15 cellular contexts compared by ENCODE assay signal in genomic region chr10:102397222-102398171, GRCh38. TPM values are rescaled to one million over a fixed set of nuclear protein-coding genes. Genes with fewer than 3 reads are reported as not detected.
DNase-seq lines count a peak whose midpoint lies in the region; ATAC-seq and TF ChIP-seq lines count a peak whose summit lies in the region.
"Had no signal": no experiment of that assay in that cellular context is flagged by ENCODE, and none has a peak within 500 bp of the region (broad histone marks: within the 10 kb centered on the region; RNA-seq: fewer than 3 reads in every experiment).

No MANE protein-coding gene starts in this region.

- no peaks in the 10 kb centered on the region for H3F3A ChIP-seq in Loucy (ENCODE audit: low read depth)

- CTCF ChIA-PET in activated CD4-positive, alpha-beta T cell treated with anti-CD3 and anti-CD28 coated beads, Interleukin-2, amount 10 ng/mL, durations not matched to agents 7 days and 5 days (lab: Charles Lee) = interaction anchor here (0.6 to 9.2 kb wide), 15 partner anchors 9 to 266 kb away, joined by 3 to 118 read pairs (median 4); partner anchors contain the start of genes ELOVL3, FBXL15 and PPRC1

- no peaks in the 10 kb centered on the region for H3K9me3 Mint-ChIP-seq in activated CD4-positive, alpha-beta T cell treated with anti-CD3 and anti-CD28 coated beads, Interleukin-2, amount 10 ng/mL, durations not matched to agents 7 days and 5 days
- H3K9me3 Mint-ChIP-seq: GM23338 had no signal

- peak overlapping the region; percentile 71 for H3K27ac Mint-ChIP-seq in activated CD4-positive, alpha-beta T cell treated with anti-CD3 and anti-CD28 coated beads, Interleukin-2, amount 10 ng/mL, durations not matched to agents 7 days and 5 days
- H3K27ac Mint-ChIP-seq: GM23338 had no signal

- no peaks in the 10 kb centered on the region for H3K27me3 Mint-ChIP-seq in activated CD4-positive, alpha-beta T cell treated with anti-CD3 and anti-CD28 coated beads, Interleukin-2, amount 10 ng/mL, durations not matched to agents 7 days and 5 days

- DNase-seq in activated CD4-positive, alpha-beta T cell treated with anti-CD3 and anti-CD28 coated beads, Interleukin-2, amount 10 ng/mL, durations not matched to agents 7 days and 5 days = no peak
- DNase-seq in activated CD4-positive, alpha-beta T cell treated with anti-CD3 and anti-CD28 coated beads for 48 hours = no peak
- DNase-seq in breast epithelium (ENCODE audit: low spot score in 2 of 2) (no peak), psoas muscle (no peak), DMS 273 (lab: John Stamatoyannopoulos, UW; ENCODE audit: unreplicated experiment) (no peak), LoVo (ENCODE audit: low spot score) (no peak)
- DNase-seq: ACHN; activated CD4-positive, alpha-beta T cell treated with anti-CD3 and anti-CD28 coated beads, Interleukin-2, amount 50 U/mL, for 48 hours; brain microvascular endothelial cell; EL; erythroblast; stimulated activated CD8-positive, alpha-beta memory T cell treated with anti-CD3 and anti-CD28 coated beads, Interleukin-4, amount 100 ng/mL, for 48 hours had no signal

- H3K9me2 ChIP-seq in Loucy (replicated peaks; ENCODE audit: low read depth, low read length) = no peaks in the 10 kb centered on the region

- H2AFZ ChIP-seq in Loucy (ENCODE audit: low read length) = no peak overlapping the region
- H2AFZ ChIP-seq: GM23338 had no signal

- no peak overlapping the region for H3K9ac ChIP-seq in Loucy (ENCODE audit: low read depth, low read length, poor library complexity, severe bottlenecking)

- 93 to 94% (median 93%) methylated on average over 14 of the region's 14 CpGs for WGBS in psoas muscle, 3 donors

- H3K4me3 ChIP-seq in Loucy (ENCODE audit: low read length, poor library complexity, severe bottlenecking) = no peak overlapping the region
- no peak overlapping the region for H3K4me3 ChIP-seq in breast epithelium
- H3K4me3 ChIP-seq in psoas muscle = peak overlapping the region; percentile 75

- TF ChIP-seq POLR2A in breast epithelium (IDR thresholded peaks at IDR 0.05) = no peak

- H3K9me3 ChIP-seq in Loucy (ENCODE audit: insufficient read depth, low read depth, low read length) (no peaks in the 10 kb centered on the region), breast epithelium (no peaks in the 10 kb centered on the region), psoas muscle (no peaks in the 10 kb centered on the region)

- POLR2A ChIA-PET in activated CD4-positive, alpha-beta T cell treated with anti-CD3 and anti-CD28 coated beads, Interleukin-2, amount 10 ng/mL, durations not matched to agents 7 days and 5 days (lab: Charles Lee) = interaction anchor here (1.0 kb wide), 1 partner anchor 152 kb away, joined by 3 read pairs; the partner anchor contains the start of gene GBF1

- no peaks in the 10 kb centered on the region for H3K27me3 ChIP-seq in Loucy (ENCODE audit: insufficient read depth, low read length, poor library complexity, severe bottlenecking)
- H3K27me3 ChIP-seq in breast epithelium = no peaks in the 10 kb centered on the region
- H3K27me3 ChIP-seq in psoas muscle (ENCODE audit: insufficient read depth in 3 of 3, low read length in 2 of 3) = no peaks in the 10 kb centered on the region
- H3K27me3 ChIP-seq: brain microvascular endothelial cell had no signal

- peak overlapping the region; percentile 96 to 97 for H3K27ac ChIP-seq in breast epithelium
- H3K27ac ChIP-seq in psoas muscle = peak overlapping the region; percentile 97
- H3K27ac ChIP-seq: brain microvascular endothelial cell had no signal

- peaks cover 13% of the 10 kb centered on the region; the same call in 1 of the 2 replicates for H3K79me2 ChIP-seq in Loucy (ENCODE audit: insufficient read depth, low read length)

- intact Hi-C loops in breast epithelium (cut with DNase I; ENCODE audit: low total_unique reads) (no loop called here), psoas muscle (cut with DNase I) (loop anchor here in 1 of 2 donors (5.0 to 10.0 kb wide), 2 partner anchors 187 to 230 kb away; no protein-coding TSS in a partner anchor)

- ATAC-seq in psoas muscle (no peak), GM21717 (IDR thresholded peaks at IDR 0.05; ENCODE audit: unreplicated experiment) (no peak)
- ATAC-seq: GM23338 had no signal

- no peaks in the 10 kb centered on the region for H4K20me1 ChIP-seq in Loucy (ENCODE audit: insufficient read depth, low read length, poor library complexity, severe bottlenecking)

- peaks cover 54% of the 10 kb centered on the region for H3K4me1 Mint-ChIP-seq in activated CD4-positive, alpha-beta T cell treated with anti-CD3 and anti-CD28 coated beads, Interleukin-2, amount 10 ng/mL, durations not matched to agents 7 days and 5 days

- H3K36me3 ChIP-seq in Loucy (ENCODE audit: insufficient read depth, low read length) (peaks cover 7% of the 10 kb centered on the region; the same call in 1 of the 2 replicates), breast epithelium (no peaks in the 10 kb centered on the region), psoas muscle (ENCODE audit: insufficient read depth in 1 of 2, low read depth in 1 of 2) (peaks cover 0 to 52% of the 10 kb centered on the region in 2 donors)

- no peak for TF ChIP-seq CTCF in Loucy (conservative IDR thresholded peaks at IDR 0.05; ENCODE audit: low read length)
- TF ChIP-seq CTCF in breast epithelium (IDR thresholded peaks at IDR 0.05) = no peak
- no peak for TF ChIP-seq CTCF in psoas muscle (IDR thresholded peaks at IDR 0.05)

- H3K36me3 Mint-ChIP-seq in activated CD4-positive, alpha-beta T cell treated with anti-CD3 and anti-CD28 coated beads, Interleukin-2, amount 10 ng/mL, durations not matched to agents 7 days and 5 days (ENCODE audit: low read depth) = peaks cover 32% of the 10 kb centered on the region

- peak overlapping the region; percentile 92 for H3K4me3 Mint-ChIP-seq in activated CD4-positive, alpha-beta T cell treated with anti-CD3 and anti-CD28 coated beads, Interleukin-2, amount 10 ng/mL, durations not matched to agents 7 days and 5 days

- H3K4me1 ChIP-seq in Loucy (ENCODE audit: insufficient read depth, low read length, poor library complexity, severe bottlenecking) = peaks cover 22% of the 10 kb centered on the region
- H3K4me1 ChIP-seq in breast epithelium = peaks cover 4 to 11% of the 10 kb centered on the region in 2 donors
- H3K4me1 ChIP-seq in psoas muscle = peaks cover 26% of the 10 kb centered on the region

- H3K4me2 ChIP-seq in Loucy (ENCODE audit: low read depth, low read length, poor library complexity, severe bottlenecking) = peak overlapping the region; percentile 88

RNA-seq across cellular contexts. Expression of gene NFKB2, which starts 2.0 kb away (rescaled TPM):
- total RNA-seq in activated CD4-positive, alpha-beta T cell treated with anti-CD3 and anti-CD28 coated beads, Interleukin-2, amount 10 ng/mL, durations not matched to agents 7 days and 5 days = 10 to 100 TPM; 74.8 to 81.8 TPM
- 10 to 100 TPM; 11.0 to 21.0 (median 18.9) TPM for total RNA-seq in breast epithelium
- total RNA-seq in psoas muscle = 10 to 100 TPM; 11.3 to 86.0 (median 12.7) TPM
- polyA plus RNA-seq in psoas muscle = 10 to 100 TPM in 2 of 3 donors, 1 to 10 TPM in 1; 8.3 to 13.2 (median 10.9) TPM

RNA-seq across cellular contexts. Expression of gene PSD, which starts 21.1 kb away (rescaled TPM):
- total RNA-seq in activated CD4-positive, alpha-beta T cell treated with anti-CD3 and anti-CD28 coated beads, Interleukin-2, amount 10 ng/mL, durations not matched to agents 7 days and 5 days = 1 to 10 TPM; 1.4 to 1.6 TPM
- total RNA-seq in breast epithelium = 10 to 100 TPM in 1 of 3 donors, 1 to 10 TPM in 1, under 1 TPM in 1; 0.96 to 13.4 (median 6.3) TPM
- total RNA-seq in psoas muscle = 1 to 10 TPM in 1 of 4 donors, under 1 TPM in 3; 0.15 to 1.7 (median 0.51) TPM
- 1 to 10 TPM in 1 of 3 donors, under 1 TPM in 1, not detected in 1; 0.25 to 1.0 TPM for polyA plus RNA-seq in psoas muscle

RNA-seq across cellular contexts. Expression of gene FBXL15, which starts 23.1 kb away (rescaled TPM):
- 10 to 100 TPM in 1 of 2 experiments, 1 to 10 TPM in 1; 8.7 to 11.2 TPM for total RNA-seq in activated CD4-positive, alpha-beta T cell treated with anti-CD3 and anti-CD28 coated beads, Interleukin-2, amount 10 ng/mL, durations not matched to agents 7 days and 5 days
- total RNA-seq in breast epithelium (10 to 100 TPM; 16.8 to 24.8 (median 21.0) TPM), psoas muscle (10 to 100 TPM in 2 of 4 donors, 1 to 10 TPM in 2; 7.9 to 13.3 (median 9.5) TPM)
- polyA plus RNA-seq in psoas muscle = 10 to 100 TPM; 10.8 to 14.8 (median 13.0) TPM

RNA-seq across cellular contexts. Expression of gene CUEDC2, which starts 34.9 kb away (rescaled TPM):
- 10 to 100 TPM; 63.6 to 68.9 TPM for total RNA-seq in activated CD4-positive, alpha-beta T cell treated with anti-CD3 and anti-CD28 coated beads, Interleukin-2, amount 10 ng/mL, durations not matched to agents 7 days and 5 days
- total RNA-seq in breast epithelium (10 to 100 TPM; 49.8 to 54.4 (median 50.3) TPM), psoas muscle (10 to 100 TPM; 53.3 to 81.9 (median 73.3) TPM)
- polyA plus RNA-seq in psoas muscle = 100 to 1,000 TPM in 1 of 3 donors, 10 to 100 TPM in 2; 56.3 to 103 (median 77.2) TPM

RNA-seq across cellular contexts. Expression of gene C10orf95, which starts 53.8 kb away (rescaled TPM):
- under 1 TPM in 1 of 2 experiments, not detected in 1; 0.17 TPM for total RNA-seq in activated CD4-positive, alpha-beta T cell treated with anti-CD3 and anti-CD28 coated beads, Interleukin-2, amount 10 ng/mL, durations not matched to agents 7 days and 5 days
- under 1 TPM in 2 of 3 donors, not detected in 1; 0.33 to 0.59 TPM for total RNA-seq in breast epithelium
- not detected for total RNA-seq in psoas muscle
- polyA plus RNA-seq in psoas muscle = under 1 TPM in 1 of 3 donors, not detected in 2; 0.01 TPM
